1 cellular context compared by ENCODE assay signal in the genomic region with DNA sequence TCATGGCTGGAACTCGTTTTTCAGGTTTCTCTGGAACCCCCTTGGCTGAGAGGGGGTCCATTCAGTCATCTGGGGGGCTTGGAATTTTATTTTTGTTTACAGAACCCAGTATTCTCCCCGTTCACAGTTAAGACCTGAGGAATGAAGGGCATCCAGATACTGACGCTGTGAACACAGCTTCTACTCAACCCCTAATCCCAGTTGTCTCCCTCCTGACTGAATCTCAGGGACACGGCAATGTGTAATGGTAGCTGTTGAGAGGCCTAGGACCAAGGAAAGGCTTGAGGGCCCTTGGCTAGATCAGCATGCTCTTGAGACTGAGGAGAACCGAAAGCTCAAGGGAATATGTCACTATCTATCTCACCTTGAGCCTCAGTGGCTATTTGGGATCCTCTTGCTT.
TF ChIP-seq lines count a peak whose summit lies in the region.

No MANE protein-coding gene starts in this region.

TF ChIP-seq in GM23338, 12 proteins besides CTCF, POLR2A, EP300 and RAD21:
- TF ChIP-seq, protein P1, sequence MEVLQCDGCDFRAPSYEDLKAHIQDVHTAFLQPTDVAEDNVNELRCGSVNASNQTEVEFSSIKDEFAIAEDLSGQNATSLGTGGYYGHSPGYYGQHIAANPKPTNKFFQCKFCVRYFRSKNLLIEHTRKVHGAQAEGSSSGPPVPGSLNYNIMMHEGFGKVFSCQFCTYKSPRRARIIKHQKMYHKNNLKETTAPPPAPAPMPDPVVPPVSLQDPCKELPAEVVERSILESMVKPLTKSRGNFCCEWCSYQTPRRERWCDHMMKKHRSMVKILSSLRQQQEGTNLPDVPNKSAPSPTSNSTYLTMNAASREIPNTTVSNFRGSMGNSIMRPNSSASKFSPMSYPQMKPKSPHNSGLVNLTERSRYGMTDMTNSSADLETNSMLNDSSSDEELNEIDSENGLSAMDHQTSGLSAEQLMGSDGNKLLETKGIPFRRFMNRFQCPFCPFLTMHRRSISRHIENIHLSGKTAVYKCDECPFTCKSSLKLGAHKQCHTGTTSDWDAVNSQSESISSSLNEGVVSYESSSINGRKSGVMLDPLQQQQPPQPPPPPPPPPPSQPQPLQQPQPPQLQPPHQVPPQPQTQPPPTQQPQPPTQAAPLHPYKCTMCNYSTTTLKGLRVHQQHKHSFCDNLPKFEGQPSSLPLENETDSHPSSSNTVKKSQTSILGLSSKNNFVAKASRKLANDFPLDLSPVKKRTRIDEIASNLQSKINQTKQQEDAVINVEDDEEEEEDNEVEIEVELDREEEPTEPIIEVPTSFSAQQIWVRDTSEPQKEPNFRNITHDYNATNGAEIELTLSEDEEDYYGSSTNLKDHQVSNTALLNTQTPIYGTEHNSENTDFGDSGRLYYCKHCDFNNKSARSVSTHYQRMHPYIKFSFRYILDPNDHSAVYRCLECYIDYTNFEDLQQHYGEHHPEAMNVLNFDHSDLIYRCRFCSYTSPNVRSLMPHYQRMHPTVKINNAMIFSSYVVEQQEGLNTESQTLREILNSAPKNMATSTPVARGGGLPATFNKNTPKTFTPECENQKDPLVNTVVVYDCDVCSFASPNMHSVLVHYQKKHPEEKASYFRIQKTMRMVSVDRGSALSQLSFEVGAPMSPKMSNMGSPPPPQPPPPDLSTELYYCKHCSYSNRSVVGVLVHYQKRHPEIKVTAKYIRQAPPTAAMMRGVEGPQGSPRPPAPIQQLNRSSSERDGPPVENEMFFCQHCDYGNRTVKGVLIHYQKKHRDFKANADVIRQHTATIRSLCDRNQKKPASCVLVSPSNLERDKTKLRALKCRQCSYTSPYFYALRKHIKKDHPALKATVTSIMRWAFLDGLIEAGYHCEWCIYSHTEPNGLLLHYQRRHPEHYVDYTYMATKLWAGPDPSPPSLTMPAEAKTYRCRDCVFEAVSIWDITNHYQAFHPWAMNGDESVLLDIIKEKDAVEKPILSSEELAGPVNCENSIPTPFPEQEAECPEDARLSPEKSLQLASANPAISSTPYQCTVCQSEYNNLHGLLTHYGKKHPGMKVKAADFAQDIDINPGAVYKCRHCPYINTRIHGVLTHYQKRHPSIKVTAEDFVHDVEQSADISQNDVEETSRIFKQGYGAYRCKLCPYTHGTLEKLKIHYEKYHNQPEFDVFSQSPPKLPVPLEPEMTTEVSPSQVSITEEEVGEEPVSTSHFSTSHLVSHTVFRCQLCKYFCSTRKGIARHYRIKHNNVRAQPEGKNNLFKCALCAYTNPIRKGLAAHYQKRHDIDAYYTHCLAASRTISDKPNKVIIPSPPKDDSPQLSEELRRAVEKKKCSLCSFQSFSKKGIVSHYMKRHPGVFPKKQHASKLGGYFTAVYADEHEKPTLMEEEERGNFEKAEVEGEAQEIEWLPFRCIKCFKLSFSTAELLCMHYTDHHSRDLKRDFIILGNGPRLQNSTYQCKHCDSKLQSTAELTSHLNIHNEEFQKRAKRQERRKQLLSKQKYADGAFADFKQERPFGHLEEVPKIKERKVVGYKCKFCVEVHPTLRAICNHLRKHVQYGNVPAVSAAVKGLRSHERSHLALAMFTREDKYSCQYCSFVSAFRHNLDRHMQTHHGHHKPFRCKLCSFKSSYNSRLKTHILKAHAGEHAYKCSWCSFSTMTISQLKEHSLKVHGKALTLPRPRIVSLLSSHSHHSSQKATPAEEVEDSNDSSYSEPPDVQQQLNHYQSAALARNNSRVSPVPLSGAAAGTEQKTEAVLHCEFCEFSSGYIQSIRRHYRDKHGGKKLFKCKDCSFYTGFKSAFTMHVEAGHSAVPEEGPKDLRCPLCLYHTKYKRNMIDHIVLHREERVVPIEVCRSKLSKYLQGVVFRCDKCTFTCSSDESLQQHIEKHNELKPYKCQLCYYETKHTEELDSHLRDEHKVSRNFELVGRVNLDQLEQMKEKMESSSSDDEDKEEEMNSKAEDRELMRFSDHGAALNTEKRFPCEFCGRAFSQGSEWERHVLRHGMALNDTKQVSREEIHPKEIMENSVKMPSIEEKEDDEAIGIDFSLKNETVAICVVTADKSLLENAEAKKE (CRISPR knock-in tag; IDR thresholded peaks at IDR 0.05), result 0 out of 2 replicates have a peak, but pooled peaks have one; percentile 10
- TF ChIP-seq EZH2 (IDR thresholded peaks at IDR 0.05; ENCODE audit: low read depth, unreplicated experiment), result no peak
- TF ChIP-seq, protein P2, sequence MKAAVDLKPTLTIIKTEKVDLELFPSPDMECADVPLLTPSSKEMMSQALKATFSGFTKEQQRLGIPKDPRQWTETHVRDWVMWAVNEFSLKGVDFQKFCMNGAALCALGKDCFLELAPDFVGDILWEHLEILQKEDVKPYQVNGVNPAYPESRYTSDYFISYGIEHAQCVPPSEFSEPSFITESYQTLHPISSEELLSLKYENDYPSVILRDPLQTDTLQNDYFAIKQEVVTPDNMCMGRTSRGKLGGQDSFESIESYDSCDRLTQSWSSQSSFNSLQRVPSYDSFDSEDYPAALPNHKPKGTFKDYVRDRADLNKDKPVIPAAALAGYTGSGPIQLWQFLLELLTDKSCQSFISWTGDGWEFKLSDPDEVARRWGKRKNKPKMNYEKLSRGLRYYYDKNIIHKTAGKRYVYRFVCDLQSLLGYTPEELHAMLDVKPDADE (IDR thresholded peaks at IDR 0.05), result no peak
